In the genomic region with DNA sequence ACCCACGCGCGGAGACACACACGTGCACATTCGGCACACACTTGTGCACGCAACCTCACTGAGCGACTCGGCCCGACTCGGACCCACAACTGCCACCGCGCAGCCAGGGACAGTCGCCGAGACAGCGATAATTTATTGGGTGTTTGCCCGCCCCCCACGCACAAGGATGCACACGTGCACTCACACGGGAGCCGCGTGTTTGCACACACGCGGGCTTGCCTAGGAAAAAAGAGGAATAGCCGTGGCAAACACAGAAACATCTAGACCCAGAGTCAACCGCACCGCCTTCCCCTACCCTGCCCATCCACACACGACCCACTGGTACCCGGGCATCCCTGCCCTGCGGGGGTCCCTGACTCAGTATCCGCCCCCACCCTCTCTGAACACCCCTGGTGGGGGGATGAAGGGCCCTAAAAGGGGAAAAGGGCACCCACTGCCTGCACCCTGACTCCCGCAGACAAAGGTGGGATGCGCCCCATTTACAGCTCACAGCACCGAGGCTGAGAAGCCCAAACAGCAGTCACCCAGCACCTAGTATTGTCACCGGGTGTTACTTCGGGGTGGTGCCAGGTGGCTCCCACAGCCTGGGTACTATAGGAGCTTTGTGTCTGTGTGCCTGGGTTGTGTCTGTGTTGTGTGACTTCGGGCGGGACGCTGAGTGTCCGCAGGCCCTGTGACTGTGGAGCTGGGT, we compare ENCODE assay signal across 2 cellular contexts.
TF ChIP-seq lines count a peak whose summit lies in the region.

No MANE protein-coding gene starts in this region.

TF ChIP-seq in GM23338, 12 proteins besides CTCF, POLR2A, EP300 and RAD21 (continued from another document):
- TF ChIP-seq, protein P1, sequence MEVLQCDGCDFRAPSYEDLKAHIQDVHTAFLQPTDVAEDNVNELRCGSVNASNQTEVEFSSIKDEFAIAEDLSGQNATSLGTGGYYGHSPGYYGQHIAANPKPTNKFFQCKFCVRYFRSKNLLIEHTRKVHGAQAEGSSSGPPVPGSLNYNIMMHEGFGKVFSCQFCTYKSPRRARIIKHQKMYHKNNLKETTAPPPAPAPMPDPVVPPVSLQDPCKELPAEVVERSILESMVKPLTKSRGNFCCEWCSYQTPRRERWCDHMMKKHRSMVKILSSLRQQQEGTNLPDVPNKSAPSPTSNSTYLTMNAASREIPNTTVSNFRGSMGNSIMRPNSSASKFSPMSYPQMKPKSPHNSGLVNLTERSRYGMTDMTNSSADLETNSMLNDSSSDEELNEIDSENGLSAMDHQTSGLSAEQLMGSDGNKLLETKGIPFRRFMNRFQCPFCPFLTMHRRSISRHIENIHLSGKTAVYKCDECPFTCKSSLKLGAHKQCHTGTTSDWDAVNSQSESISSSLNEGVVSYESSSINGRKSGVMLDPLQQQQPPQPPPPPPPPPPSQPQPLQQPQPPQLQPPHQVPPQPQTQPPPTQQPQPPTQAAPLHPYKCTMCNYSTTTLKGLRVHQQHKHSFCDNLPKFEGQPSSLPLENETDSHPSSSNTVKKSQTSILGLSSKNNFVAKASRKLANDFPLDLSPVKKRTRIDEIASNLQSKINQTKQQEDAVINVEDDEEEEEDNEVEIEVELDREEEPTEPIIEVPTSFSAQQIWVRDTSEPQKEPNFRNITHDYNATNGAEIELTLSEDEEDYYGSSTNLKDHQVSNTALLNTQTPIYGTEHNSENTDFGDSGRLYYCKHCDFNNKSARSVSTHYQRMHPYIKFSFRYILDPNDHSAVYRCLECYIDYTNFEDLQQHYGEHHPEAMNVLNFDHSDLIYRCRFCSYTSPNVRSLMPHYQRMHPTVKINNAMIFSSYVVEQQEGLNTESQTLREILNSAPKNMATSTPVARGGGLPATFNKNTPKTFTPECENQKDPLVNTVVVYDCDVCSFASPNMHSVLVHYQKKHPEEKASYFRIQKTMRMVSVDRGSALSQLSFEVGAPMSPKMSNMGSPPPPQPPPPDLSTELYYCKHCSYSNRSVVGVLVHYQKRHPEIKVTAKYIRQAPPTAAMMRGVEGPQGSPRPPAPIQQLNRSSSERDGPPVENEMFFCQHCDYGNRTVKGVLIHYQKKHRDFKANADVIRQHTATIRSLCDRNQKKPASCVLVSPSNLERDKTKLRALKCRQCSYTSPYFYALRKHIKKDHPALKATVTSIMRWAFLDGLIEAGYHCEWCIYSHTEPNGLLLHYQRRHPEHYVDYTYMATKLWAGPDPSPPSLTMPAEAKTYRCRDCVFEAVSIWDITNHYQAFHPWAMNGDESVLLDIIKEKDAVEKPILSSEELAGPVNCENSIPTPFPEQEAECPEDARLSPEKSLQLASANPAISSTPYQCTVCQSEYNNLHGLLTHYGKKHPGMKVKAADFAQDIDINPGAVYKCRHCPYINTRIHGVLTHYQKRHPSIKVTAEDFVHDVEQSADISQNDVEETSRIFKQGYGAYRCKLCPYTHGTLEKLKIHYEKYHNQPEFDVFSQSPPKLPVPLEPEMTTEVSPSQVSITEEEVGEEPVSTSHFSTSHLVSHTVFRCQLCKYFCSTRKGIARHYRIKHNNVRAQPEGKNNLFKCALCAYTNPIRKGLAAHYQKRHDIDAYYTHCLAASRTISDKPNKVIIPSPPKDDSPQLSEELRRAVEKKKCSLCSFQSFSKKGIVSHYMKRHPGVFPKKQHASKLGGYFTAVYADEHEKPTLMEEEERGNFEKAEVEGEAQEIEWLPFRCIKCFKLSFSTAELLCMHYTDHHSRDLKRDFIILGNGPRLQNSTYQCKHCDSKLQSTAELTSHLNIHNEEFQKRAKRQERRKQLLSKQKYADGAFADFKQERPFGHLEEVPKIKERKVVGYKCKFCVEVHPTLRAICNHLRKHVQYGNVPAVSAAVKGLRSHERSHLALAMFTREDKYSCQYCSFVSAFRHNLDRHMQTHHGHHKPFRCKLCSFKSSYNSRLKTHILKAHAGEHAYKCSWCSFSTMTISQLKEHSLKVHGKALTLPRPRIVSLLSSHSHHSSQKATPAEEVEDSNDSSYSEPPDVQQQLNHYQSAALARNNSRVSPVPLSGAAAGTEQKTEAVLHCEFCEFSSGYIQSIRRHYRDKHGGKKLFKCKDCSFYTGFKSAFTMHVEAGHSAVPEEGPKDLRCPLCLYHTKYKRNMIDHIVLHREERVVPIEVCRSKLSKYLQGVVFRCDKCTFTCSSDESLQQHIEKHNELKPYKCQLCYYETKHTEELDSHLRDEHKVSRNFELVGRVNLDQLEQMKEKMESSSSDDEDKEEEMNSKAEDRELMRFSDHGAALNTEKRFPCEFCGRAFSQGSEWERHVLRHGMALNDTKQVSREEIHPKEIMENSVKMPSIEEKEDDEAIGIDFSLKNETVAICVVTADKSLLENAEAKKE (CRISPR knock-in tag; IDR thresholded peaks at IDR 0.05): no peak
- TF ChIP-seq POLR2AphosphoS5 (IDR thresholded peaks at IDR 0.05; ENCODE audit: low read depth): no peak
- TF ChIP-seq, protein P2, sequence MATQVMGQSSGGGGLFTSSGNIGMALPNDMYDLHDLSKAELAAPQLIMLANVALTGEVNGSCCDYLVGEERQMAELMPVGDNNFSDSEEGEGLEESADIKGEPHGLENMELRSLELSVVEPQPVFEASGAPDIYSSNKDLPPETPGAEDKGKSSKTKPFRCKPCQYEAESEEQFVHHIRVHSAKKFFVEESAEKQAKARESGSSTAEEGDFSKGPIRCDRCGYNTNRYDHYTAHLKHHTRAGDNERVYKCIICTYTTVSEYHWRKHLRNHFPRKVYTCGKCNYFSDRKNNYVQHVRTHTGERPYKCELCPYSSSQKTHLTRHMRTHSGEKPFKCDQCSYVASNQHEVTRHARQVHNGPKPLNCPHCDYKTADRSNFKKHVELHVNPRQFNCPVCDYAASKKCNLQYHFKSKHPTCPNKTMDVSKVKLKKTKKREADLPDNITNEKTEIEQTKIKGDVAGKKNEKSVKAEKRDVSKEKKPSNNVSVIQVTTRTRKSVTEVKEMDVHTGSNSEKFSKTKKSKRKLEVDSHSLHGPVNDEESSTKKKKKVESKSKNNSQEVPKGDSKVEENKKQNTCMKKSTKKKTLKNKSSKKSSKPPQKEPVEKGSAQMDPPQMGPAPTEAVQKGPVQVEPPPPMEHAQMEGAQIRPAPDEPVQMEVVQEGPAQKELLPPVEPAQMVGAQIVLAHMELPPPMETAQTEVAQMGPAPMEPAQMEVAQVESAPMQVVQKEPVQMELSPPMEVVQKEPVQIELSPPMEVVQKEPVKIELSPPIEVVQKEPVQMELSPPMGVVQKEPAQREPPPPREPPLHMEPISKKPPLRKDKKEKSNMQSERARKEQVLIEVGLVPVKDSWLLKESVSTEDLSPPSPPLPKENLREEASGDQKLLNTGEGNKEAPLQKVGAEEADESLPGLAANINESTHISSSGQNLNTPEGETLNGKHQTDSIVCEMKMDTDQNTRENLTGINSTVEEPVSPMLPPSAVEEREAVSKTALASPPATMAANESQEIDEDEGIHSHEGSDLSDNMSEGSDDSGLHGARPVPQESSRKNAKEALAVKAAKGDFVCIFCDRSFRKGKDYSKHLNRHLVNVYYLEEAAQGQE (IDR thresholded peaks at IDR 0.05; ENCODE audit: unreplicated experiment): no peak

TF ChIP-seq in WTC11, 78 proteins besides CTCF, POLR2A, EP300 and RAD21 (continued from another document):
- TF ChIP-seq, protein P3, sequence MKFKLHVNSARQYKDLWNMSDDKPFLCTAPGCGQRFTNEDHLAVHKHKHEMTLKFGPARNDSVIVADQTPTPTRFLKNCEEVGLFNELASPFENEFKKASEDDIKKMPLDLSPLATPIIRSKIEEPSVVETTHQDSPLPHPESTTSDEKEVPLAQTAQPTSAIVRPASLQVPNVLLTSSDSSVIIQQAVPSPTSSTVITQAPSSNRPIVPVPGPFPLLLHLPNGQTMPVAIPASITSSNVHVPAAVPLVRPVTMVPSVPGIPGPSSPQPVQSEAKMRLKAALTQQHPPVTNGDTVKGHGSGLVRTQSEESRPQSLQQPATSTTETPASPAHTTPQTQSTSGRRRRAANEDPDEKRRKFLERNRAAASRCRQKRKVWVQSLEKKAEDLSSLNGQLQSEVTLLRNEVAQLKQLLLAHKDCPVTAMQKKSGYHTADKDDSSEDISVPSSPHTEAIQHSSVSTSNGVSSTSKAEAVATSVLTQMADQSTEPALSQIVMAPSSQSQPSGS (CRISPR knock-in tag; IDR thresholded peaks at IDR 0.05; ENCODE audit: borderline replicate concordance, low read depth): no peak
- TF ChIP-seq ZNF396 (CRISPR knock-in tag; IDR thresholded peaks at IDR 0.05; ENCODE audit: borderline replicate concordance): no peak
